ENCODE assay signal across 24 cellular contexts in the genomic region with DNA sequence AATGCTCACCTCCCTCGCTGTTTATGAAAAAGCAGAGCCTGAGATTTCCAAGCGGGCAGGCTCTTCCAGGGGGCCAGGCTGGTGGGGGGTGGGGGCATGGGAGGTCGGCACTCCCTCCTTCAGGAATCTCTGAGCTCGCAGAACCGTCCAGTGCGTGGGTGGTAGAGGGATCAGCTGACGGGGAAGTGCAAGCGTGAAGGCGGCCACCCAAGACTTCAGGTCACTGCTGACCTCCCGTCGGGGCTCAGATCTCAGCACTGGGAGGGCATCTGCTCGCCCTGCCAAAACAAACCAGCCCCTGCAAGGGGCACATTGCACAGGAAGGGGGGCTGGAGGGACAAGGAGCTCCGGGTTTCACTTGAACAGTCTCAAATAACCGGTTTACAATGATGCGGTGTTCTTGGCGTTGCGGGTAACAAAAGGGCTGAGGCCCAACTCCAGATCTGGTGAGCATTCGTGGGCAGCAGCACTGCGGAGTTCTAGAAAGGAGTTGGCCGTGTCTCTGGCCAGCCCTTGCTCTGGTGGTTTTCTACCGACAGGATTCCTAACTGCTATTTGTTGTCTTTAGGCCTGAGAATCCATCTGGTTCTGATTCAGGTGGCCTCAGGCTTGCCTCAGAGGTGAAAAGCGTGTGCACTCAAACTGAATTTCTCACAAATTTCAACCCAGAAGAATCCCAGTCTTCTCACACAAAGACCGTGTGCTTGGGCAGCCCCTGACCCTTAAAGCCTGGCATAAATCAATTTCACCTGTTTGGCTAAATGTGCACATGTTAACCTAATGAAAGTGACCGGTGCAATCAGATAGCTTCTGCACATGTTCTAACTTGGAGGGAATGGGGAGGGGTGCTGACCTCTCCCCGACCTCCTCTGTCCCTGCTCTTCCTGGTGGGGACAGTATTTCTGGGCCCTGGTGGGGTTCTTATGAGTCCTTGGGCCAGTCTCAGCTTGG.
"Had no signal": no experiment of that assay in that cellular context is flagged by ENCODE, and none has a peak within 500 bp of the region (broad histone marks: within the 10 kb centered on the region; RNA-seq: fewer than 3 reads in every experiment).

No MANE protein-coding gene starts in this region.

- H3K4me3 ChIP-seq: gastrocnemius medialis, heart left ventricle, lung, prostate gland, sigmoid colon, spleen had no signal

- H3K4me1 ChIP-seq: gastrocnemius medialis, prostate gland, sigmoid colon, spleen had no signal

- H3K27me3 Mint-ChIP-seq: brain had no signal

- H3K36me3 ChIP-seq: gastrocnemius medialis, heart left ventricle, prostate gland, sigmoid colon, spleen had no signal

- H3K27ac ChIP-seq: gastrocnemius medialis, heart left ventricle, prostate gland, sigmoid colon, spleen had no signal

- H3K4me3 Mint-ChIP-seq: activated B cell treated with CpG ODN at 0.5 μM for 24 hours; activated CD8-positive, alpha-beta T cell treated with anti-CD3 and anti-CD28 coated beads for 36 hours; activated naive CD8-positive, alpha-beta T cell treated with anti-CD3 and anti-CD28 coated beads, Interleukin-2, amount 10 ng/mL, durations not matched to agents 7 days and 5 days; activated T-helper 17 cell treated with anti-CD3 and anti-CD28 coated beads, Interleukin-2, amount 50 U/mL, for 72 hours; immature natural killer cell; mesothelial cell of epicardium; natural killer cell treated with Interleukin-12 subunit alpha and Interleukin-12 subunit beta and Interleukin-15 and Interleukin-18, amount 100 ng/mL, for 72 hours had no signal

- FAIRE-seq: endometrium had no signal

- H3K36me3 Mint-ChIP-seq: activated naive CD8-positive, alpha-beta T cell treated with anti-CD3 and anti-CD28 coated beads, Interleukin-2, amount 10 ng/mL, durations not matched to agents 7 days and 5 days; brain; immature natural killer cell; mesothelial cell of epicardium; natural killer cell treated with Interleukin-12 subunit alpha and Interleukin-12 subunit beta and Interleukin-15 and Interleukin-18, amount 100 ng/mL, for 72 hours had no signal

- H3K4me1 Mint-ChIP-seq: immature natural killer cell had no signal

- DNase-seq: activated B cell treated with CpG ODN at 0.5 μM for 24 hours; activated CD4-positive, alpha-beta T cell treated with anti-CD3 and anti-CD28 coated beads for 48 hours; activated CD8-positive, alpha-beta T cell treated with anti-CD3 and anti-CD28 coated beads for 36 hours; activated naive CD4-positive, alpha-beta T cell treated with Interleukin-2 at 50 U/mL for 16 hours; activated naive CD8-positive, alpha-beta T cell treated with anti-CD3 and anti-CD28 coated beads, Interleukin-2, amount 10 ng/mL, durations not matched to agents 7 days and 5 days; activated T-cell treated with anti-CD3 and anti-CD28 coated beads, Interleukin-2, amount 50 U/mL, for 1 hour; amygdala; central memory CD4-positive, alpha-beta T cell; cortex of kidney; erythroblast; gastrocnemius medialis; heart left ventricle; immature natural killer cell; sigmoid colon; SK-N-SH; spleen; stimulated activated naive CD4-positive, alpha-beta T cell had no signal

- H3K9me3 Mint-ChIP-seq: activated B cell treated with CpG ODN at 0.5 μM for 24 hours; activated CD8-positive, alpha-beta T cell treated with anti-CD3 and anti-CD28 coated beads for 36 hours; activated naive CD8-positive, alpha-beta T cell treated with anti-CD3 and anti-CD28 coated beads, Interleukin-2, amount 10 ng/mL, durations not matched to agents 7 days and 5 days; activated T-helper 17 cell treated with anti-CD3 and anti-CD28 coated beads, Interleukin-2, amount 50 U/mL, for 72 hours; immature natural killer cell; mesothelial cell of epicardium; natural killer cell treated with Interleukin-12 subunit alpha and Interleukin-12 subunit beta and Interleukin-15 and Interleukin-18, amount 100 ng/mL, for 72 hours had no signal

- H3K27ac Mint-ChIP-seq: activated B cell treated with CpG ODN at 0.5 μM for 24 hours; activated CD8-positive, alpha-beta T cell treated with anti-CD3 and anti-CD28 coated beads for 36 hours; activated naive CD8-positive, alpha-beta T cell treated with anti-CD3 and anti-CD28 coated beads, Interleukin-2, amount 10 ng/mL, durations not matched to agents 7 days and 5 days; activated T-helper 17 cell treated with anti-CD3 and anti-CD28 coated beads, Interleukin-2, amount 50 U/mL, for 72 hours; immature natural killer cell; mesothelial cell of epicardium; natural killer cell treated with Interleukin-12 subunit alpha and Interleukin-12 subunit beta and Interleukin-15 and Interleukin-18, amount 100 ng/mL, for 72 hours had no signal

- H3K9ac ChIP-seq: SK-N-SH had no signal

- H3K9me3 ChIP-seq: gastrocnemius medialis, heart left ventricle, prostate gland, sigmoid colon, SK-N-SH, spleen had no signal

- H3K27me3 ChIP-seq: gastrocnemius medialis, heart left ventricle, sigmoid colon had no signal
